Comparison of ENCODE assay signal across 1 cellular context in the genomic region with DNA sequence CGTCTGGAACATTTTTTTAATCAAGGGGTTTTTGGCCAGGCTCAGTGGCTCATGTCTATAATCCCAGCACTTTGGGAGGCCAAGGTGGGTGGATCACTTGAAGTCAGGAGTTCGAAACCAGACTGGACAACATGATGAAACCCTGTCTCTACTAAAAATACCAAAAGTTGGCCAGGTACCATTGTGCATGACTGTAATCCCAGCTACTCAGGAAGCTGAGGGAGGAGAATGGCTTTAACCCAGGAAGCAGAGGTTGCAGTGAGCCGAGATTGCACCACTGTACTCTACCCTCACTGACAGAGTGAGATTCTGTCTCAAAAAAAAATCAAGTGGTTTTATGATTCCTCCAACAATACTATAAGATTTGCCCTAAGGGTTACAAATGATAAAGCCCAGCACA. TPM values are rescaled to one million over a fixed set of nuclear protein-coding genes. Genes with fewer than 3 reads are reported as not detected.
"Had no signal": no experiment of that assay in that cellular context is flagged by ENCODE, and none has a peak within 500 bp of the region (broad histone marks: within the 10 kb centered on the region; RNA-seq: fewer than 3 reads in every experiment).

No MANE protein-coding gene starts in this region.

RNA-seq across cellular contexts. Expression of gene ZNF724, which starts 3.1 kb away (rescaled TPM):
- total RNA-seq: ascending aorta had no signal
